8 cellular contexts compared by ENCODE assay signal in genomic region chr1:32742132-32742947, GRCh38. TPM values are rescaled to one million over a fixed set of nuclear protein-coding genes. Genes with fewer than 3 reads are reported as not detected.
DNase-seq lines count a peak whose midpoint lies in the region; ATAC-seq and TF ChIP-seq lines count a peak whose summit lies in the region.

No MANE protein-coding gene starts in this region.

- POLR2A ChIA-PET in RWPE1 (lab: Yijun Ruan, JAX; ENCODE audit: low non-redundant PET), result interaction anchor here (0.6 kb wide), 2 partner anchors 52 to 202 kb away, joined by 4 to 8 read pairs; no protein-coding TSS in a partner anchor

- ATAC-seq in DND-41 (ENCODE audit: insufficient read depth, low read depth) (peak; percentile 48; the same call in 1 of the 3 replicates), omental fat pad (ENCODE audit: low FRiP score) (peak; percentile 41), GM18502 (IDR thresholded peaks at IDR 0.05; ENCODE audit: poor library complexity, unreplicated experiment) (no peak), GM18909 (IDR thresholded peaks at IDR 0.05; ENCODE audit: poor library complexity, unreplicated experiment) (no peak)

- H3K9ac ChIP-seq in DND-41 (ENCODE audit: low read depth, low read length) (no peak overlapping the region), fibroblast of lung (ENCODE audit: insufficient read depth, low read length) (peak overlapping the region; percentile 66)

- H3K4me2 ChIP-seq in DND-41 (ENCODE audit: insufficient read depth, low read length), result no peak overlapping the region; the same call in 1 of the 2 replicates
- peak overlapping the region; percentile 77 for H3K4me2 ChIP-seq in fibroblast of lung (ENCODE audit: extremely low read depth, insufficient read depth, low read length)

- H3K27me3 ChIP-seq in DND-41 (ENCODE audit: insufficient read depth, low read length, poor library complexity) (peaks cover 35% of the 10 kb centered on the region), fibroblast of lung (ENCODE audit: control insufficient read depth, insufficient read depth, low read length) (no peaks in the 10 kb centered on the region)

- H2AFZ ChIP-seq in DND-41 (ENCODE audit: low read depth, low read length) (no peak overlapping the region), fibroblast of lung (ENCODE audit: low read length) (peak overlapping the region; percentile 30)

- H3K36me3 ChIP-seq in DND-41 (ENCODE audit: insufficient read depth, low read length) (no peaks in the 10 kb centered on the region), fibroblast of lung (ENCODE audit: control insufficient read depth, insufficient read depth, low read length) (no peaks in the 10 kb centered on the region)

- H3K9me3 ChIP-seq in DND-41 (ENCODE audit: insufficient read depth, low read length, severe bottlenecking) (no peaks in the 10 kb centered on the region), fibroblast of lung (ENCODE audit: control insufficient read depth, insufficient read depth, low read depth, low read length) (no peaks in the 10 kb centered on the region)

- DNase-seq in DND-41 (no peak), RWPE1 (ENCODE audit: low spot score) (peak; percentile 60), fibroblast of lung (ENCODE audit: low read depth in 2 of 2) (no peak), omental fat pad (ENCODE audit: low spot score) (no peak), middle frontal gyrus (ENCODE audit: extremely low spot score, low spot score) (no peak), foreskin melanocyte (no peak)

- H3K79me2 ChIP-seq in DND-41 (ENCODE audit: insufficient read depth, low read length), result no peaks in the 10 kb centered on the region
- no peaks in the 10 kb centered on the region for H3K79me2 ChIP-seq in fibroblast of lung (ENCODE audit: control insufficient read depth, insufficient read depth, low read length)

- H3K4me3 ChIP-seq in DND-41 (ENCODE audit: low read depth in 1 of 2, low read length in 2 of 2), result peak overlapping the region in 1 of 2 experiments; percentile 30; a peak in 1 of 4 replicates
- peak overlapping the region; percentile 32 to 74 (median 62) for H3K4me3 ChIP-seq in fibroblast of lung (replicated peaks in 1 of 4; ENCODE audit: control extremely low read depth in 1 of 4, insufficient read depth in 1 of 4, low read depth in 3 of 4, low read length in 4 of 4)

- TF ChIP-seq CTCF in DND-41 (IDR thresholded peaks at IDR 0.05; ENCODE audit: borderline replicate concordance, extremely low read depth, low read length, poor library complexity, severe bottlenecking) (no peak), RWPE1 (conservative IDR thresholded peaks at IDR 0.05; ENCODE audit: low read depth) (no peak), fibroblast of lung (conservative IDR thresholded peaks at IDR 0.05 in 1 of 2, IDR thresholded peaks at IDR 0.05 in 1 of 2; ENCODE audit: low read depth in 1 of 2, low read length in 2 of 2) (no peak), omental fat pad (IDR thresholded peaks at IDR 0.05) (no peak)

- H3K4me1 ChIP-seq in DND-41 (ENCODE audit: insufficient read depth, low read length) (0 out of 2 replicates have a peak, but pooled peaks cover 3% of the 10 kb centered on the region), fibroblast of lung (ENCODE audit: control insufficient read depth, extremely low read depth, insufficient read depth, low read length) (peaks cover 12% of the 10 kb centered on the region)

- no peak overlapping the region for H3K27ac ChIP-seq in DND-41 (ENCODE audit: low read length)
- H3K27ac ChIP-seq in RWPE1, result peak overlapping the region; percentile 94
- no peak overlapping the region for H3K27ac ChIP-seq in fibroblast of lung (ENCODE audit: insufficient read depth, low read length)

- peaks cover 10% of the 10 kb centered on the region for H4K20me1 ChIP-seq in DND-41 (ENCODE audit: insufficient read depth, low read length)
- no peaks in the 10 kb centered on the region for H4K20me1 ChIP-seq in fibroblast of lung (ENCODE audit: control insufficient read depth, extremely low read depth, insufficient read depth, low read length)

- CTCF ChIA-PET in RWPE1 (lab: Yijun Ruan, JAX), result interaction anchor here (0.6 to 1.7 kb wide), 4 partner anchors 30 to 36 kb away, joined by 3 to 13 read pairs (median 4); no protein-coding TSS in a partner anchor

RNA-seq across cellular contexts. Expression of gene SYNC, which starts 39.8 kb away (rescaled TPM):
- total RNA-seq in fibroblast of lung (43.7 and 58.1 TPM in 2 replicates), omental fat pad (10 to 100 TPM; 14.8 to 27.4 (median 22.1) TPM)
- polyA plus RNA-seq in fibroblast of lung, result 31.5 and 50.9 TPM in 2 replicates
- 24.4 and 34.5 TPM in 2 replicates for polyA plus RNA-seq in fibroblast of lung (2012)
- 8.8 and 12.8 TPM in 2 replicates for polyA minus RNA-seq in fibroblast of lung (ENCODE audit: low replicate concordance)

Comparison
In these comparisons a context has a peak if more than half of its experiments do, and no peak if none do; other contexts are left out.
1. ATAC-seq: peak in DND-41 (single experiment) and omental fat pad (single experiment); none in GM18502 (single experiment) and GM18909 (single experiment).